8 cellular contexts compared by ENCODE assay signal in genomic region chr11:47257518-47258316, GRCh38. TPM values are rescaled to one million over a fixed set of nuclear protein-coding genes. Genes with fewer than 3 reads are reported as not detected.
DNase-seq lines count a peak whose midpoint lies in the region; ATAC-seq, FAIRE-seq and TF ChIP-seq lines count a peak whose summit lies in the region.

TSS of gene NR1H3 (plus strand) at chr11:47257996. CDS start at chr11:47259217, 1,221 bp downstream.

- H3K4ac ChIP-seq in trophoblast cell (ENCODE audit: low read depth, low read length): peak within 1 kb of the TSS; percentile 65

- H4K8ac ChIP-seq in trophoblast cell (ENCODE audit: low read depth, low read length): peak within 1 kb of the TSS; percentile 88

- H4K12ac ChIP-seq in trophoblast cell (ENCODE audit: low read depth, low read length): peak within 1 kb of the TSS; percentile 37

- WGBS in heart right ventricle, 2 donors: 1 to 3% methylated on average over 14 to 15 of the region's 15 CpGs
- WGBS in trophoblast cell (ENCODE audit: extremely low coverage, insufficient coverage, insufficient read length): no CpG with 5 or more reads among the region's 15 CpGs

- no peak within 1 kb of the TSS for H3K4me3 ChIP-seq in CD8-positive, alpha-beta T cell (ENCODE audit: low read depth, low read length)
- H3K4me3 ChIP-seq in heart right ventricle: peak within 1 kb of the TSS in 9 of 10 donors; percentile 20 to 53 (median 48)
- no peak within 1 kb of the TSS for H3K4me3 ChIP-seq in trophoblast cell (ENCODE audit: low read depth, low read length)

- ATAC-seq in CD8-positive, alpha-beta T cell: peak; percentile 40
- ATAC-seq in heart right ventricle (peak; percentile 57 to 79 (median 66)), GM19395 (IDR thresholded peaks at IDR 0.05; ENCODE audit: unreplicated experiment) (no peak)

- H3K9me3 ChIP-seq in CD8-positive, alpha-beta T cell (ENCODE audit: low read length): no peaks in the 10 kb centered on the region
- H3K9me3 ChIP-seq in heart right ventricle (no peaks in the 10 kb centered on the region), trophoblast cell (ENCODE audit: insufficient read depth, low read depth, low read length) (peaks cover 2% of the 10 kb centered on the region)

- H3K23ac ChIP-seq in trophoblast cell (ENCODE audit: low read length): no peak within 1 kb of the TSS

- peaks cover 10% of the 10 kb centered on the region for H3K4me1 ChIP-seq in CD8-positive, alpha-beta T cell (ENCODE audit: insufficient read depth, low read length)
- H3K4me1 ChIP-seq in heart right ventricle: peaks cover 24 to 76% (median 68%) of the 10 kb centered on the region in 9 donors
- peaks cover 31 to 33% of the 10 kb centered on the region in 2 experiments for H3K4me1 ChIP-seq in trophoblast cell (ENCODE audit: control insufficient read depth in 1 of 2, insufficient read depth in 2 of 2, low read length in 2 of 2)

- peak within 1 kb of the TSS; percentile 70 for H2BK5ac ChIP-seq in trophoblast cell (ENCODE audit: low read depth, low read length, poor library complexity)

- H3K14ac ChIP-seq in trophoblast cell (ENCODE audit: low read length): peak within 1 kb of the TSS; percentile 69

- peak within 1 kb of the TSS; percentile 56 for H2AFZ ChIP-seq in trophoblast cell (ENCODE audit: insufficient read depth, low read length, poor library complexity)

- no peak within 1 kb of the TSS for H3K27ac Mint-ChIP-seq in CD8-positive, alpha-beta T cell
- peak within 1 kb of the TSS; percentile 35 for H3K27ac Mint-ChIP-seq in activated T-helper 1 cell treated with anti-CD3 and anti-CD28 coated beads, Interleukin-12 subunit alpha, Interleukin-12 subunit beta, Interleukin-2, Interleukin-4 antibody, amounts not matched to agents 30 ng/mL and 10 ng/mL and 1 ng/mL, durations not matched to agents 14 hours and 24 hours and 36 hours

- FAIRE-seq in HTR-8/SVneo (lab: Jason Lieb, UNC): no peak

- no peaks in the 10 kb centered on the region for H3K27me3 ChIP-seq in CD8-positive, alpha-beta T cell (ENCODE audit: insufficient read depth, low read length)
- H3K27me3 ChIP-seq in heart right ventricle: no peaks in the 10 kb centered on the region
- no peaks in the 10 kb centered on the region for H3K27me3 ChIP-seq in trophoblast cell (ENCODE audit: insufficient read depth, low read length)

- peak within 1 kb of the TSS; percentile 90 for H4K91ac ChIP-seq in trophoblast cell (ENCODE audit: low read depth, low read length)

- H3K4me3 Mint-ChIP-seq in CD8-positive, alpha-beta T cell: no peak within 1 kb of the TSS
- no peak within 1 kb of the TSS for H3K4me3 Mint-ChIP-seq in activated T-helper 1 cell treated with anti-CD3 and anti-CD28 coated beads, Interleukin-12 subunit alpha, Interleukin-12 subunit beta, Interleukin-2, Interleukin-4 antibody, amounts not matched to agents 30 ng/mL and 10 ng/mL and 1 ng/mL, durations not matched to agents 14 hours and 24 hours and 36 hours

- H3K4me2 ChIP-seq in trophoblast cell (ENCODE audit: low read length): peak within 1 kb of the TSS; percentile 68

- peak within 1 kb of the TSS; percentile 78 for H2BK120ac ChIP-seq in trophoblast cell (ENCODE audit: insufficient read depth, low read length, poor library complexity)

- CTCF ChIA-PET in CD8-positive, alpha-beta T cell (lab: Charles Lee): interaction anchor here (1.1 to 4.1 kb wide), 6 partner anchors 10 to 598 kb away, joined by 3 to 23 read pairs (median 4); partner anchors contain the start of gene ACP2

- peaks cover 10% of the 10 kb centered on the region for H3K4me1 Mint-ChIP-seq in CD8-positive, alpha-beta T cell (ENCODE audit: low read depth)
- peaks cover 18% of the 10 kb centered on the region for H3K4me1 Mint-ChIP-seq in activated T-helper 1 cell treated with anti-CD3 and anti-CD28 coated beads, Interleukin-12 subunit alpha, Interleukin-12 subunit beta, Interleukin-2, Interleukin-4 antibody, amounts not matched to agents 30 ng/mL and 10 ng/mL and 1 ng/mL, durations not matched to agents 14 hours and 24 hours and 36 hours (ENCODE audit: low read depth)

- TF ChIP-seq CTCF in CD8-positive, alpha-beta T cell (IDR thresholded peaks at IDR 0.05): no peak
- TF ChIP-seq CTCF in heart right ventricle (IDR thresholded peaks at IDR 0.05): peak; percentile 11 to 71 (median 63)

- no peak within 1 kb of the TSS for H3K27ac ChIP-seq in CD8-positive, alpha-beta T cell (ENCODE audit: low read depth, low read length)
- H3K27ac ChIP-seq in heart right ventricle (peak within 1 kb of the TSS; percentile 44 to 89 (median 82)), trophoblast cell (ENCODE audit: low read depth, low read length) (peak within 1 kb of the TSS; percentile 77)

- no peaks in the 10 kb centered on the region for H3K36me3 Mint-ChIP-seq in CD8-positive, alpha-beta T cell
- peaks cover 2% of the 10 kb centered on the region for H3K36me3 Mint-ChIP-seq in activated T-helper 1 cell treated with anti-CD3 and anti-CD28 coated beads, Interleukin-12 subunit alpha, Interleukin-12 subunit beta, Interleukin-2, Interleukin-4 antibody, amounts not matched to agents 30 ng/mL and 10 ng/mL and 1 ng/mL, durations not matched to agents 14 hours and 24 hours and 36 hours (ENCODE audit: low read depth)

- H3K9me3 Mint-ChIP-seq in CD8-positive, alpha-beta T cell: no peaks in the 10 kb centered on the region
- H3K9me3 Mint-ChIP-seq in activated T-helper 1 cell treated with anti-CD3 and anti-CD28 coated beads, Interleukin-12 subunit alpha, Interleukin-12 subunit beta, Interleukin-2, Interleukin-4 antibody, amounts not matched to agents 30 ng/mL and 10 ng/mL and 1 ng/mL, durations not matched to agents 14 hours and 24 hours and 36 hours: no peaks in the 10 kb centered on the region

- H3K79me1 ChIP-seq in trophoblast cell (ENCODE audit: low read length): peaks cover 23% of the 10 kb centered on the region

- H3K27me3 Mint-ChIP-seq in CD8-positive, alpha-beta T cell (ENCODE audit: low read depth): no peaks in the 10 kb centered on the region
- H3K27me3 Mint-ChIP-seq in activated T-helper 1 cell treated with anti-CD3 and anti-CD28 coated beads, Interleukin-12 subunit alpha, Interleukin-12 subunit beta, Interleukin-2, Interleukin-4 antibody, amounts not matched to agents 30 ng/mL and 10 ng/mL and 1 ng/mL, durations not matched to agents 14 hours and 24 hours and 36 hours (ENCODE audit: insufficient read depth): no peaks in the 10 kb centered on the region

- peak within 1 kb of the TSS; percentile 62 for H3K9ac ChIP-seq in trophoblast cell (ENCODE audit: low read length)

- no peaks in the 10 kb centered on the region for H3K36me3 ChIP-seq in CD8-positive, alpha-beta T cell (ENCODE audit: insufficient read depth, low read length)
- H3K36me3 ChIP-seq in heart right ventricle (peaks cover 0 to 16% (median 0%) of the 10 kb centered on the region in 9 donors), trophoblast cell (ENCODE audit: control insufficient read depth in 1 of 2, insufficient read depth in 2 of 2, low read length in 2 of 2) (peaks cover 4 to 5% of the 10 kb centered on the region in 2 experiments)

- DNase-seq in CD8-positive, alpha-beta T cell: no peak
- peak; percentile 77 for DNase-seq in HTR-8/SVneo (ENCODE audit: insufficient read length, low spot score)
- DNase-seq in activated T-helper 1 cell treated with anti-CD3 and anti-CD28 coated beads, Interleukin-12 subunit alpha, Interleukin-12 subunit beta, Interleukin-2, Interleukin-4 antibody, amounts not matched to agents 30 ng/mL and 10 ng/mL and 1 ng/mL, durations not matched to agents 14 hours and 24 hours and 36 hours (ENCODE audit: low spot score): no peak
- DNase-seq in heart right ventricle: peak; percentile 80 to 87
- DNase-seq in trophoblast cell: peak; percentile 9 to 34
- DNase-seq in NCI-H1092 (lab: John Stamatoyannopoulos, UW): no peak
- DNase-seq in activated CD4-positive, alpha-beta T cell treated with anti-CD3 and anti-CD28 coated beads for 48 hours: no peak

- peak within 1 kb of the TSS; percentile 77 for H3K18ac ChIP-seq in trophoblast cell (ENCODE audit: low read length)

- intact Hi-C loops in CD8-positive, alpha-beta T cell (cut with DNase I, micrococcal nuclease): loop anchor here (2.0 kb wide), 1 partner anchor 81 kb away; the partner anchor contains the start of gene ARFGAP2 (in 2 of the 2)
- intact Hi-C loops in activated T-helper 1 cell treated with anti-CD3 and anti-CD28 coated beads, Interleukin-12 subunit alpha, Interleukin-12 subunit beta, Interleukin-2, Interleukin-4 antibody, amounts not matched to agents 30 ng/mL and 10 ng/mL and 1 ng/mL, durations not matched to agents 14 hours and 24 hours and 36 hours (cut with micrococcal nuclease): loop anchor here (2.0 kb wide), 2 partner anchors 71 to 369 kb away; partner anchors contain the start of gene PACSIN3
- intact Hi-C loops in heart right ventricle (cut with DNase I): loop anchor here in 7 of 10 donors (2.0 to 5.0 kb wide), 5 partner anchors 40 to 100 kb away; partner anchors contain the start of gene ARFGAP2 (in 6 of the 7)

- peak within 1 kb of the TSS; percentile 86 for H2AK5ac ChIP-seq in trophoblast cell (ENCODE audit: low read length)

- POLR2A ChIA-PET in CD8-positive, alpha-beta T cell (lab: Charles Lee): interaction anchor here (1.1 to 3.2 kb wide), 4 partner anchors 9 to 25 kb away, joined by 3 to 13 read pairs (median 6); partner anchors contain the start of genes ACP2 and MADD

- H2BK12ac ChIP-seq in trophoblast cell (ENCODE audit: low read length): peak within 1 kb of the TSS; percentile 84

- H3K79me2 ChIP-seq in trophoblast cell (ENCODE audit: control insufficient read depth, insufficient read depth, low read length, poor library complexity): no peaks in the 10 kb centered on the region

RNA-seq across cellular contexts. Expression of gene NR1H3, which starts in this region (rescaled TPM):
- 1 to 10 TPM; 1.3 to 1.5 TPM for total RNA-seq in CD8-positive, alpha-beta T cell
- 8.5 and 9.9 TPM in 2 replicates for total RNA-seq in activated T-helper 1 cell treated with anti-CD3 and anti-CD28 coated beads, Interleukin-12 subunit alpha, Interleukin-12 subunit beta, Interleukin-2, Interleukin-4 antibody, amounts not matched to agents 30 ng/mL and 10 ng/mL and 1 ng/mL, durations not matched to agents 14 hours and 24 hours and 36 hours
- total RNA-seq in heart right ventricle: 10 to 100 TPM in 4 of 10 donors, 1 to 10 TPM in 6; 6.6 to 26.5 (median 9.7) TPM
- polyA plus RNA-seq in heart right ventricle: 10 to 100 TPM; 15.5 to 49.2 TPM
- polyA plus RNA-seq in trophoblast cell (2013): 14.6 and 14.7 TPM in 2 replicates

Comparison
In these comparisons a context has a peak if more than half of its experiments do, and no peak if none do; other contexts are left out.
1. DNase-seq: peak in HTR-8/SVneo (single experiment), heart right ventricle (2 of 2) and trophoblast cell (2 of 2); none in CD8-positive, alpha-beta T cell (0 of 7), activated T-helper 1 cell treated with anti-CD3 and anti-CD28 coated beads, Interleukin-12 subunit alpha, Interleukin-12 subunit beta, Interleukin-2, Interleukin-4 antibody, amounts not matched to agents 30 ng/mL and 10 ng/mL and 1 ng/mL, durations not matched to agents 14 hours and 24 hours and 36 hours (single experiment), NCI-H1092 (single experiment) and activated CD4-positive, alpha-beta T cell treated with anti-CD3 and anti-CD28 coated beads for 48 hours (single experiment).
2. H3K4me3 ChIP-seq: peak in heart right ventricle (9 of 10); none in CD8-positive, alpha-beta T cell (single experiment) and trophoblast cell (single experiment).